Comparison of ENCODE assay signal across 8 cellular contexts in the genomic region with DNA sequence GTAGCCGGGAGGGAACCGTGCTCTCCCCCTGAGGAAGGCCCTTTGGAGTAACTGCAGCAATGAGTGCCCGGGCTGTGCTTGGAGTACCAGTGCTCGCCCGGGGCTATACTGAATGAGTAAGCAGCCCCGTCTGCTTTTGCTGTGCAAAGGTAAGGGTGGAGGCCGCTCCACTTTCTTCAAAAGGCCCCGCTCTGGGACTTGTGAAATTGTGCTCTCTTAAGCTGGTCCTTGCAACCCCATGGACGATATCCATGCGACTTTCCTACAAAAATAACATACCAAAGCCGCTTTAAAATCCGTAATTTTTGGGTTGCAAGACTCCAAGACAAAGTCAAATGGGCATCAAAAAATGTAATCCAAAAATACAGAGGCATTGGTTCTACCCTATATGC. TPM values are rescaled to one million over a fixed set of nuclear protein-coding genes. Genes with fewer than 3 reads are reported as not detected.
DNase-seq lines count a peak whose midpoint lies in the region; ATAC-seq lines count a peak whose summit lies in the region.

No MANE protein-coding gene starts in this region.

- DNase-seq in Right ventricle myocardium superior: no peak
- no peak for DNase-seq in Right ventricle myocardium inferior (ENCODE audit: missing footprints)
- DNase-seq in T-cell: peak in 4 of 34 experiments; percentile 26 to 59 (median 40)
- peak; percentile 48 for DNase-seq in effector CD4-positive, alpha-beta T cell
- DNase-seq in naive thymus-derived CD8-positive, alpha-beta T cell: no peak
- DNase-seq in GM19238 (ENCODE audit: insufficient read length, low spot score): no peak
- no peak for DNase-seq in H4 (ENCODE audit: low spot score)
- no peak for DNase-seq in HUDEP-2 (lab: John Stamatoyannopoulos, UW; ENCODE audit: unreplicated experiment in 76 of 76)

- peak overlapping the region; percentile 87 to 89 for H3K27ac Mint-ChIP-seq in T-cell
- H3K27ac Mint-ChIP-seq in naive thymus-derived CD8-positive, alpha-beta T cell: peak overlapping the region; percentile 53 to 93 (median 87)

- peak; percentile 19 for ATAC-seq in Right ventricle myocardium superior (ENCODE audit: poor library complexity)
- ATAC-seq in Right ventricle myocardium inferior: no peak
- peak; percentile 52 to 73 (median 64) for ATAC-seq in T-cell (replicated peaks in 1 of 4)
- ATAC-seq in naive thymus-derived CD8-positive, alpha-beta T cell: peak; percentile 50 to 64

- H3K9me3 Mint-ChIP-seq in T-cell: no peaks in the 10 kb centered on the region
- no peaks in the 10 kb centered on the region for H3K9me3 Mint-ChIP-seq in naive thymus-derived CD8-positive, alpha-beta T cell

- peaks cover 86 to 95% (median 93%) of the 10 kb centered on the region in 3 donors for H3K4me1 Mint-ChIP-seq in T-cell
- peaks cover 52 to 98% (median 90%) of the 10 kb centered on the region in 4 donors for H3K4me1 Mint-ChIP-seq in naive thymus-derived CD8-positive, alpha-beta T cell

- intact Hi-C loops in Right ventricle myocardium superior (cut with DNase I): no loop called here
- intact Hi-C loops in Right ventricle myocardium inferior (cut with DNase I): loop anchor here (5.0 kb wide), 1 partner anchor 47 kb away; no protein-coding TSS in a partner anchor

- H3K27me3 Mint-ChIP-seq in T-cell: no peaks in the 10 kb centered on the region
- H3K27me3 Mint-ChIP-seq in naive thymus-derived CD8-positive, alpha-beta T cell: no peaks in the 10 kb centered on the region

- peaks cover 8% of the 10 kb centered on the region for H3K36me3 Mint-ChIP-seq in T-cell
- peaks cover 0 to 24% (median 6%) of the 10 kb centered on the region in 3 donors for H3K36me3 Mint-ChIP-seq in naive thymus-derived CD8-positive, alpha-beta T cell

- CTCF ChIA-PET in T-cell (lab: Charles Lee): interaction anchor here in 1 of 2 donors (1.8 kb wide), 1 partner anchor 14 kb away, joined by 10 read pairs; no protein-coding TSS in a partner anchor

- H3K4me3 Mint-ChIP-seq in T-cell: peak overlapping the region; percentile 87 to 91 (median 88)
- peak overlapping the region; percentile 78 to 92 (median 87) for H3K4me3 Mint-ChIP-seq in naive thymus-derived CD8-positive, alpha-beta T cell

- POLR2A ChIA-PET in T-cell (lab: Charles Lee): no interaction called here
- POLR2A ChIA-PET in naive thymus-derived CD8-positive, alpha-beta T cell (lab: Charles Lee): interaction anchor here (0.6 to 1.2 kb wide), 3 partner anchors 15 to 40 kb away, joined by 3 to 4 read pairs (median 3); no protein-coding TSS in a partner anchor

RNA-seq across cellular contexts. Expression of gene TNFAIP8, which starts 0.6 kb away (rescaled TPM):
- 13.6 TPM for total RNA-seq in Right ventricle myocardium superior
- 17.8 TPM for total RNA-seq in Right ventricle myocardium inferior
- total RNA-seq in T-cell: 100 to 1,000 TPM; 128 to 145 (median 135) TPM
- 100 to 1,000 TPM; 176 to 177 TPM for total RNA-seq in naive thymus-derived CD8-positive, alpha-beta T cell
- 100 to 1,000 TPM; 175 to 220 (median 188) TPM for polyA plus RNA-seq in naive thymus-derived CD8-positive, alpha-beta T cell
- 7.6 and 16.5 TPM in 2 replicates for total RNA-seq in H4 (2014; rRNA removed; shearing (Covaris generic))
